Comparison of ENCODE assay signal across 1 cellular context in the genomic region with DNA sequence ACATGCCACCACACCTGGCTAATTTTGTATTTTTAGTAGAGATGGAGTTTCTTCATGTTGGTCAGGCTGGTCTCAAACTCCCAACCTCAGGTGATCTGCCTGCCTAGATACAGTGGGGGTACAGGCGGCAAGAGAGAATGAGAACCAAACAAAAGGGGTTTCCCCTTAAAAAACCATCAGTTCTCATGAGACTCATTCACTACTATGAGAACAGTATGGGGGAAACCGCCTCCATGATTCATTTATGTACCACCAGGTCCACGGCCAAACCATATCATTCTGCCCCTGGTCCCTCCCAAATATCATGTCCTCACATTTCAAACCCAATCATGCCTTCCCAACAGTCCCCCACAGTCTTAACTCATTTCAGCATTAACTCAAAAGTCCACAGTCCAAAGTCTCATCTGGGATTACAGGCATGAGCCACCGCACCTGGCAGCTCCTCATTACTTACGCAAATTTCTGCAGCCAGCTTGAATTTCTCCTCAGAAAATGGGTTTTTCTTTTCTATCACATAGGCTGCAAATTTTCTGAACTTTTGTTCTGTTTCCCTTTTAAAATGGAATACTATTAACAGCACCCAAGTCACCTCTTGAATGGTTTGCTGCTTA.
TF ChIP-seq lines count a peak whose summit lies in the region.
"Not testable (repeated sequence)": the region's sequence is repeated elsewhere in the genome, so short reads cannot be mapped to it uniquely, and the experiment has no call there.

No MANE protein-coding gene starts in this region.

TF ChIP-seq in HepG2, 621 proteins besides CTCF, POLR2A, EP300 and RAD21:
- 0 out of 2 replicates have a peak, but pooled peaks have one; percentile 39 for TF ChIP-seq PREB (CRISPR knock-in tag; IDR thresholded peaks at IDR 0.05)
- TF ChIP-seq POGZ (CRISPR knock-in tag; IDR thresholded peaks at IDR 0.05) = peak; percentile 29; the same call in 1 of the 2 replicates
- TF ChIP-seq ZNF232 (CRISPR knock-in tag; IDR thresholded peaks at IDR 0.05; ENCODE audit: borderline replicate concordance) = 0 out of 2 replicates have a peak, but pooled peaks have one; percentile 38
- TF ChIP-seq ZNF75D (CRISPR knock-in tag; IDR thresholded peaks at IDR 0.05; ENCODE audit: borderline replicate concordance) = 0 out of 2 replicates have a peak, but pooled peaks have one; percentile 0
- 0 out of 2 replicates have a peak, but pooled peaks have one; percentile 42 for TF ChIP-seq ADNP (CRISPR knock-in tag; IDR thresholded peaks at IDR 0.05)
- TF ChIP-seq ZNF841 (CRISPR knock-in tag; IDR thresholded peaks at IDR 0.05; ENCODE audit: borderline replicate concordance) = 0 out of 2 replicates have a peak, but pooled peaks have one; percentile 37
- TF ChIP-seq ZBTB33 (CRISPR knock-in tag; IDR thresholded peaks at IDR 0.05) = peak; percentile 74
- 0 out of 2 replicates have a peak, but pooled peaks have one; percentile 10 for TF ChIP-seq ZHX1 (CRISPR knock-in tag; IDR thresholded peaks at IDR 0.05; ENCODE audit: low read depth)
- TF ChIP-seq ZBTB14 (CRISPR knock-in tag; IDR thresholded peaks at IDR 0.05) = 0 out of 2 replicates have a peak, but pooled peaks have one; percentile 21
- TF ChIP-seq HNF4A (CRISPR knock-in tag; IDR thresholded peaks at IDR 0.05) = peak; percentile 79
- peak; percentile 14; the same call in 1 of the 2 replicates for TF ChIP-seq HNF4G (IDR thresholded peaks at IDR 0.05; ENCODE audit: borderline replicate concordance, low read depth, low read length)
- TF ChIP-seq HNF4G (CRISPR knock-in tag; IDR thresholded peaks at IDR 0.05; ENCODE audit: borderline replicate concordance, low read depth) = not testable (repeated sequence)
